23 cellular contexts compared by ENCODE assay signal in genomic region chr3:45798034-45798433, GRCh38. TPM values are rescaled to one million over a fixed set of nuclear protein-coding genes. Genes with fewer than 3 reads are reported as not detected.
"Had no signal": no experiment of that assay in that cellular context is flagged by ENCODE, and none has a peak within 500 bp of the region (broad histone marks: within the 10 kb centered on the region; RNA-seq: fewer than 3 reads in every experiment).

No MANE protein-coding gene starts in this region.

- H3K9ac ChIP-seq: KMS-11 had no signal

- FAIRE-seq: HepG2 had no signal

- H3K27ac ChIP-seq: KMS-11, RWPE1 had no signal

- ATAC-seq: HepG2, Panc1, PC-3 had no signal

- H3K4me2 ChIP-seq: KMS-11 had no signal

- DNase-seq: IMR-90, Kasumi-1, MM.1S, NCI-H1092 treated with DMSO at 0.1 percent for 48 hours, NCI-H1436, NCI-H187, NCI-H2029, NCI-H2081 treated with DMSO at 0.1 percent for 48 hours, NCI-H2171, NCI-H226, NCI-H446, NCI-H510A, NCI-H524 treated with DMSO at 0.1 percent for 48 hours, NCI-H69, NCI-H774, PC-3, SHP77 had no signal

RNA-seq across cellular contexts. Expression of gene SLC6A20, which starts 1.7 kb away (rescaled TPM):
- total RNA-seq: HepG2, HT1080, IMR-90, PC-3, SK-MEL-5 had no signal
- polyA plus RNA-seq: HepG2, IMR-90 had no signal
